32 cellular contexts compared by ENCODE assay signal in genomic region chr9:90540734-90541133, GRCh38.
DNase-seq lines count a peak whose midpoint lies in the region; ATAC-seq, FAIRE-seq and TF ChIP-seq lines count a peak whose summit lies in the region.
"Had no signal": no experiment of that assay in that cellular context is flagged by ENCODE, and none has a peak within 500 bp of the region (broad histone marks: within the 10 kb centered on the region; RNA-seq: fewer than 3 reads in every experiment).

No MANE protein-coding gene starts in this region.

- TF ChIP-seq POLR2A in HepG2 (IDR thresholded peaks at IDR 0.05; ENCODE audit: insufficient read depth in 1 of 2, low read depth in 2 of 2, low read length in 2 of 2), result no peak
- TF ChIP-seq POLR2A in right lobe of liver (IDR thresholded peaks at IDR 0.05), result no peak
- TF ChIP-seq POLR2A in A549 (IDR thresholded peaks at IDR 0.05; ENCODE audit: low read length), result no peak
- no peak for TF ChIP-seq POLR2A in K562 (conservative IDR thresholded peaks at IDR 0.05)

- no peak overlapping the region for H3K27ac ChIP-seq in HepG2 (ENCODE audit: extremely low read length, insufficient read depth, low read length)
- H3K27ac ChIP-seq in right lobe of liver, result no peak overlapping the region
- no peak overlapping the region for H3K27ac ChIP-seq in A549
- H3K27ac ChIP-seq in K562 (ENCODE audit: extremely low read depth, low read depth, low read length), result no peak overlapping the region
- H3K27ac ChIP-seq: 22Rv1; BLaER1; BLaER1 treated with 17β-estradiol and CSF1 and Interleukin-3, amounts not matched to agents 10 nM and 100 nM; C4-2B had no signal

- H3K9me1 ChIP-seq in K562 (ENCODE audit: control insufficient read depth, insufficient read depth, low read length), result no peaks in the 10 kb centered on the region

- H4K20me1 ChIP-seq in HepG2 (ENCODE audit: insufficient read depth, low read length), result no peaks in the 10 kb centered on the region
- no peaks in the 10 kb centered on the region for H4K20me1 ChIP-seq in K562 (replicated peaks; ENCODE audit: control insufficient read depth, insufficient read depth, low read length)
- H4K20me1 ChIP-seq: BLaER1; BLaER1 treated with 17β-estradiol and CSF1 and Interleukin-3, amounts not matched to agents 10 nM and 100 nM had no signal

- no peak for TF ChIP-seq RAD21 in HepG2 (CRISPR knock-in tag; IDR thresholded peaks at IDR 0.05)
- TF ChIP-seq RAD21 in A549 (conservative IDR thresholded peaks at IDR 0.05 in 1 of 2, IDR thresholded peaks at IDR 0.05 in 1 of 2), result no peak
- TF ChIP-seq RAD21 in K562 (CRISPR knock-in tag; conservative IDR thresholded peaks at IDR 0.05 in 1 of 2, IDR thresholded peaks at IDR 0.05 in 1 of 2), result no peak

- H3K9ac ChIP-seq in HepG2 (ENCODE audit: insufficient read depth, low read depth, low read length), result no peak overlapping the region
- H3K9ac ChIP-seq in K562 (ENCODE audit: insufficient read depth in 1 of 2, low read depth in 2 of 2, low read length in 2 of 2), result no peak overlapping the region
- H3K9ac ChIP-seq: BLaER1; BLaER1 treated with 17β-estradiol and CSF1 and Interleukin-3, amounts not matched to agents 10 nM and 100 nM had no signal

- intact Hi-C loops in HepG2 (cut with micrococcal nuclease; ENCODE audit: unreplicated experiment), result no loop called here
- intact Hi-C loops in right lobe of liver (cut with DNase I), result no loop called here
- intact Hi-C loops in K562 (cut with micrococcal nuclease), result no loop called here

- TF ChIP-seq EP300 in HepG2 (IDR thresholded peaks at IDR 0.05; ENCODE audit: low read depth in 2 of 2, low read length in 2 of 2), result no peak
- TF ChIP-seq EP300 in HepG2 (CRISPR knock-in tag; IDR thresholded peaks at IDR 0.05; ENCODE audit: borderline replicate concordance), result no peak
- TF ChIP-seq EP300 in A549 (IDR thresholded peaks at IDR 0.05), result no peak
- no peak for TF ChIP-seq EP300 in K562 (IDR thresholded peaks at IDR 0.05; ENCODE audit: low read length)

- H3K4me3 ChIP-seq in HepG2 (replicated peaks in 1 of 3; ENCODE audit: insufficient read depth in 1 of 3, low read depth in 2 of 3, low read length in 3 of 3) (no peak overlapping the region), right lobe of liver (no peak overlapping the region), A549 (no peak overlapping the region), K562 (no peak overlapping the region)
- H3K4me3 ChIP-seq: BLaER1; BLaER1 treated with 17β-estradiol and CSF1 and Interleukin-3, amounts not matched to agents 10 nM and 100 nM had no signal

- CTCF ChIA-PET in HepG2 (lab: Yijun Ruan, JAX; ENCODE audit: low intra/inter-chr PET ratio, low total read pairs) (no interaction called here), A549 (lab: Yijun Ruan, JAX) (no interaction called here), K562 (lab: Yijun Ruan, JAX; ENCODE audit: low intra/inter-chr PET ratio) (no interaction called here)

- TF ChIP-seq CTCF in HepG2 (CRISPR knock-in tag; IDR thresholded peaks at IDR 0.05) (no peak), right lobe of liver (IDR thresholded peaks at IDR 0.05) (no peak), A549 (IDR thresholded peaks at IDR 0.05) (no peak), K562 (IDR thresholded peaks at IDR 0.05 in 2 of 3, conservative IDR thresholded peaks at IDR 0.05 in 1 of 3; ENCODE audit: insufficient read depth in 2 of 3, low read depth in 1 of 3, low read length in 3 of 3) (no peak)

- no peak for FAIRE-seq in HepG2 (lab: Jason Lieb, UNC)
- FAIRE-seq in A549 (lab: Jason Lieb, UNC), result no peak
- no peak for FAIRE-seq in K562 (lab: Jason Lieb, UNC)
- FAIRE-seq: A204.1, D721Med had no signal

- H3K9me3 ChIP-seq in HepG2 (ENCODE audit: low read length), result no peaks in the 10 kb centered on the region
- no peaks in the 10 kb centered on the region for H3K9me3 ChIP-seq in right lobe of liver
- H3K9me3 ChIP-seq in A549, result no peaks in the 10 kb centered on the region
- H3K9me3 ChIP-seq in K562 (replicated peaks; ENCODE audit: control insufficient read depth, insufficient read depth, low read depth, low read length), result no peaks in the 10 kb centered on the region
- H3K9me3 ChIP-seq: BE2C; BLaER1; BLaER1 treated with 17β-estradiol and CSF1 and Interleukin-3, amounts not matched to agents 10 nM and 100 nM; Caco-2 had no signal

- no peaks in the 10 kb centered on the region for H3K27me3 ChIP-seq in HepG2 (ENCODE audit: control insufficient read depth in 1 of 2, insufficient read depth in 2 of 2, low read length in 2 of 2)
- no peaks in the 10 kb centered on the region for H3K27me3 ChIP-seq in right lobe of liver
- no peaks in the 10 kb centered on the region for H3K27me3 ChIP-seq in K562 (ENCODE audit: control insufficient read depth in 2 of 2, insufficient read depth in 2 of 2, low read length in 2 of 2)
- H3K27me3 ChIP-seq: BE2C; BLaER1; BLaER1 treated with 17β-estradiol and CSF1 and Interleukin-3, amounts not matched to agents 10 nM and 100 nM had no signal

- WGBS in HepG2 (ENCODE audit: low lambda C conversion rate), result 0% methylated on average over 1 of the region's 1 CpG
- 0% methylated on average over 1 of the region's 1 CpG for WGBS in right lobe of liver (ENCODE audit: insufficient coverage, low coverage, low lambda C conversion rate, missing lambda C conversion rate)
- WGBS in A549 (ENCODE audit: missing lambda C conversion rate), result 30% methylated on average over 1 of the region's 1 CpG
- 0% methylated on average over 1 of the region's 1 CpG for WGBS in K562 (ENCODE audit: insufficient coverage, low coverage, missing lambda C conversion rate)

- POLR2A ChIA-PET in HepG2 (lab: Yijun Ruan, JAX) (no interaction called here), A549 (lab: Yijun Ruan, JAX) (no interaction called here), K562 (lab: Yijun Ruan, JAX) (no interaction called here)

- BruUV-seq in HepG2 (replicated peaks; lab: Mats Ljungman, UMichigan), result no TSS peak
- no TSS peak for BruUV-seq in K562 (replicated peaks; lab: Mats Ljungman, UMichigan)

- H3K79me2 ChIP-seq in HepG2 (ENCODE audit: insufficient read depth, low read length) (no peaks in the 10 kb centered on the region), K562 (ENCODE audit: control insufficient read depth, insufficient read depth, low read length) (no peaks in the 10 kb centered on the region)

- no peak for DNase-seq in HepG2 (ENCODE audit: low spot score)
- no peak for DNase-seq in right lobe of liver
- DNase-seq in A549 (ENCODE audit: low read depth in 1 of 2, low spot score in 1 of 2), result no peak
- no peak for DNase-seq in K562 (ENCODE audit: extremely low read depth in 1 of 4, low spot score in 3 of 4)
- no peak for DNase-seq in activated gamma-delta T cell treated with Interleukin-2 at 50 U/mL for 16 hours
- no peak for DNase-seq in occipital lobe (lab: John Stamatoyannopoulos, UW)
- DNase-seq: 8988T; ACHN; AML-193; BE2C; C1 segment of cervical spinal cord; Caco-2; Calu3; CD4-positive, alpha-beta memory T cell; CD4-positive, alpha-beta T cell; CD4-positive, CD25-positive, alpha-beta regulatory T cell; CD8-positive, alpha-beta memory T cell; CD8-positive, alpha-beta T cell; COR-L47; DMS 273 treated with DMSO at 0.1 percent for 48 hours; DMS153; DMS53; DMS79; DMS79 treated with DMSO at 0.1 percent for 48 hours; DND-41; EL had no signal

- H2AFZ ChIP-seq in HepG2 (ENCODE audit: low read length), result no peak overlapping the region
- H2AFZ ChIP-seq in K562 (ENCODE audit: low read depth, low read length), result no peak overlapping the region

- H3K36me3 ChIP-seq in HepG2 (replicated peaks in 1 of 2; ENCODE audit: control insufficient read depth in 1 of 2, insufficient read depth in 2 of 2, low read length in 2 of 2), result no peaks in the 10 kb centered on the region
- no peaks in the 10 kb centered on the region for H3K36me3 ChIP-seq in right lobe of liver
- no peaks in the 10 kb centered on the region for H3K36me3 ChIP-seq in K562 (ENCODE audit: control insufficient read depth, insufficient read depth, low read length)
- H3K36me3 ChIP-seq: BE2C; BLaER1; BLaER1 treated with 17β-estradiol and CSF1 and Interleukin-3, amounts not matched to agents 10 nM and 100 nM had no signal

- in situ Hi-C loops in HepG2 (cut with HindIII; ENCODE audit: extremely low pct_ligation_motif_present, low pct_unique_long_range_greater_than_20kb), result no loop called here
- in situ Hi-C loops in K562 (cut with MboI), result no loop called here

- H3K4me2 ChIP-seq in HepG2 (ENCODE audit: low read depth, low read length) (no peak overlapping the region), A549 (no peak overlapping the region), K562 (ENCODE audit: insufficient read depth, low read length) (no peak overlapping the region)
- H3K4me2 ChIP-seq: BLaER1; BLaER1 treated with 17β-estradiol and CSF1 and Interleukin-3, amounts not matched to agents 10 nM and 100 nM had no signal

- H3K4me1 ChIP-seq in HepG2 (ENCODE audit: insufficient read depth, low read length) (no peaks in the 10 kb centered on the region), right lobe of liver (no peaks in the 10 kb centered on the region), A549 (no peaks in the 10 kb centered on the region), K562 (replicated peaks in 1 of 2; ENCODE audit: control insufficient read depth in 2 of 2, insufficient read depth in 2 of 2, low read length in 2 of 2) (no peaks in the 10 kb centered on the region)
- H3K4me1 ChIP-seq: BLaER1; BLaER1 treated with 17β-estradiol and CSF1 and Interleukin-3, amounts not matched to agents 10 nM and 100 nM; Caco-2 had no signal

- ATAC-seq in HepG2, result no peak
- no peak for ATAC-seq in right lobe of liver
- no peak for ATAC-seq in A549
- ATAC-seq in K562, result no peak
- ATAC-seq: CD8-positive, alpha-beta T cell had no signal

TF ChIP-seq in HepG2, 621 proteins besides CTCF, POLR2A, EP300 and RAD21 (continues in another document):
- TF ChIP-seq MAFK (conservative IDR thresholded peaks at IDR 0.05 in 1 of 2, IDR thresholded peaks at IDR 0.05 in 1 of 2; ENCODE audit: low read length in 2 of 2) (peak; percentile 22 to 56; a peak in 2 of 4 replicates), MAFF (IDR thresholded peaks at IDR 0.05; ENCODE audit: low read depth, low read length) (peak; percentile 10; the same call in 1 of the 2 replicates)

TF ChIP-seq in A549, 52 proteins besides CTCF, POLR2A, EP300 and RAD21 (continues in another document):
- no peak for TF ChIP-seq JUN (IDR thresholded peaks at IDR 0.05)
- TF ChIP-seq TP53 (CRISPR knock-in tag; IDR thresholded peaks at IDR 0.05), result no peak
- TF ChIP-seq CBX8 (IDR thresholded peaks at IDR 0.05), result no peak
- TF ChIP-seq HOXA7 (CRISPR knock-in tag; IDR thresholded peaks at IDR 0.05), result no peak
- TF ChIP-seq MAFK (IDR thresholded peaks at IDR 0.05; ENCODE audit: partially characterized antibody), result peak; percentile 57

TF ChIP-seq in K562, 482 proteins besides CTCF, POLR2A, EP300 and RAD21:
- TF ChIP-seq ZNF316 (IDR thresholded peaks at IDR 0.05), result peak; percentile 21; the same call in 1 of the 2 replicates
- no peak for TF ChIP-seq NFIX (CRISPR knock-in tag; IDR thresholded peaks at IDR 0.05; ENCODE audit: low read depth)

Comparison
In these comparisons a context has a peak if more than half of its experiments do, and no peak if none do; other contexts are left out.
1. Of the 241 proteins assayed by ChIP-seq in both HepG2 and K562: peak only in HepG2: MAFF and MAFK; only in K562: none; in both: none; in neither: 239.